Comparison of ENCODE assay signal across 21 cellular contexts in genomic region chr20:5550738-5551529, GRCh38. TPM values are rescaled to one million over a fixed set of nuclear protein-coding genes. Genes with fewer than 3 reads are reported as not detected.
DNase-seq lines count a peak whose midpoint lies in the region; FAIRE-seq and TF ChIP-seq lines count a peak whose summit lies in the region.
"Had no signal": no experiment of that assay in that cellular context is flagged by ENCODE, and none has a peak within 500 bp of the region (broad histone marks: within the 10 kb centered on the region; RNA-seq: fewer than 3 reads in every experiment).

No MANE protein-coding gene starts in this region.

- H3K36me3 ChIP-seq in colonic mucosa (no peaks in the 10 kb centered on the region), small intestine (ENCODE audit: control insufficient read depth in 2 of 2, insufficient read depth in 2 of 2, low read length in 2 of 2) (peaks cover 5 to 19% of the 10 kb centered on the region in 2 donors), SJCRH30 (peaks cover 19% of the 10 kb centered on the region), MM.1S (replicated peaks; ENCODE audit: insufficient read depth, low read length) (peaks cover 16% of the 10 kb centered on the region; the same call in 1 of the 2 replicates)

- H3K9me3 Mint-ChIP-seq in activated naive CD4-positive, alpha-beta T cell treated with anti-CD3 and anti-CD28 coated beads, Interleukin-2, amount 50 U/mL, for 24 hours: no peaks in the 10 kb centered on the region
- H3K9me3 Mint-ChIP-seq: activated T-cell treated with anti-CD3 and anti-CD28 coated beads, Interleukin-2, amount 50 U/mL, for 4 hours; H9 had no signal

- H3K27ac ChIP-seq in colonic mucosa (peak overlapping the region; percentile 14), small intestine (ENCODE audit: low read depth in 1 of 2, low read length in 1 of 2) (peak overlapping the region in 1 of 2 donors; percentile 27), SJCRH30 (no peak overlapping the region), MM.1S (ENCODE audit: low read length) (no peak overlapping the region)
- H3K27ac ChIP-seq: BLaER1 treated with 17β-estradiol and CSF1 and Interleukin-3, amounts not matched to agents 10 nM and 100 nM; esophagus muscularis mucosa; Peyer's patch had no signal

- no peak overlapping the region for H3K4me3 Mint-ChIP-seq in activated naive CD4-positive, alpha-beta T cell treated with anti-CD3 and anti-CD28 coated beads, Interleukin-2, amount 50 U/mL, for 24 hours
- H3K4me3 Mint-ChIP-seq: activated T-cell treated with anti-CD3 and anti-CD28 coated beads, Interleukin-2, amount 50 U/mL, for 4 hours; H9 had no signal

- no peaks in the 10 kb centered on the region for H3F3A ChIP-seq in MM.1S (ENCODE audit: insufficient read depth, low read length)

- H3K4me1 ChIP-seq in colonic mucosa: peaks cover 4% of the 10 kb centered on the region
- peaks cover 0 to 4% of the 10 kb centered on the region in 2 donors for H3K4me1 ChIP-seq in small intestine (ENCODE audit: control insufficient read depth in 2 of 2, insufficient read depth in 1 of 2, low read depth in 1 of 2, low read length in 1 of 2)
- H3K4me1 ChIP-seq in SJCRH30: peaks cover 4% of the 10 kb centered on the region; the same call in 1 of the 2 replicates
- H3K4me1 ChIP-seq in MM.1S (ENCODE audit: low read length): no peaks in the 10 kb centered on the region
- H3K4me1 ChIP-seq: BLaER1 treated with 17β-estradiol and CSF1 and Interleukin-3, amounts not matched to agents 10 nM and 100 nM; esophagus muscularis mucosa; Peyer's patch had no signal

- no peaks in the 10 kb centered on the region for H3K27me3 ChIP-seq in colonic mucosa
- no peaks in the 10 kb centered on the region for H3K27me3 ChIP-seq in small intestine (ENCODE audit: control insufficient read depth in 2 of 2, insufficient read depth in 2 of 2, low read length in 2 of 2)
- no peaks in the 10 kb centered on the region for H3K27me3 ChIP-seq in SJCRH30
- no peaks in the 10 kb centered on the region for H3K27me3 ChIP-seq in MM.1S (replicated peaks; ENCODE audit: insufficient read depth, low read length)
- H3K27me3 ChIP-seq: BLaER1 treated with 17β-estradiol and CSF1 and Interleukin-3, amounts not matched to agents 10 nM and 100 nM; esophagus muscularis mucosa; Peyer's patch had no signal

- H3K9me3 ChIP-seq in colonic mucosa (no peaks in the 10 kb centered on the region), small intestine (ENCODE audit: control insufficient read depth, low read depth) (no peaks in the 10 kb centered on the region), SJCRH30 (replicated peaks) (no peaks in the 10 kb centered on the region), MM.1S (replicated peaks; ENCODE audit: insufficient read depth, low read length) (no peaks in the 10 kb centered on the region)
- H3K9me3 ChIP-seq: BLaER1 treated with 17β-estradiol and CSF1 and Interleukin-3, amounts not matched to agents 10 nM and 100 nM; esophagus muscularis mucosa; Peyer's patch had no signal

- peaks cover 16% of the 10 kb centered on the region; the same call in 1 of the 2 replicates for H3K79me2 ChIP-seq in MM.1S (ENCODE audit: low read length)

- peaks cover 26% of the 10 kb centered on the region for H3K4me1 Mint-ChIP-seq in activated naive CD4-positive, alpha-beta T cell treated with anti-CD3 and anti-CD28 coated beads, Interleukin-2, amount 50 U/mL, for 24 hours

- peak overlapping the region; percentile 0 for H3K27ac Mint-ChIP-seq in activated naive CD4-positive, alpha-beta T cell treated with anti-CD3 and anti-CD28 coated beads, Interleukin-2, amount 50 U/mL, for 24 hours
- H3K27ac Mint-ChIP-seq: H9 had no signal

- intact Hi-C loops in colonic mucosa (cut with DNase I): no loop called here

- TF ChIP-seq CTCF in colonic mucosa (IDR thresholded peaks at IDR 0.05) (no peak), MM.1S (IDR thresholded peaks at IDR 0.05; ENCODE audit: low read length) (no peak)

- H3K9ac ChIP-seq in colonic mucosa (ENCODE audit: low read depth in 2 of 2, low read length in 2 of 2) (no peak overlapping the region), MM.1S (ENCODE audit: low read length) (no peak overlapping the region)
- H3K9ac ChIP-seq: BLaER1 treated with 17β-estradiol and CSF1 and Interleukin-3, amounts not matched to agents 10 nM and 100 nM had no signal

- H3K27me3 Mint-ChIP-seq in activated naive CD4-positive, alpha-beta T cell treated with anti-CD3 and anti-CD28 coated beads, Interleukin-2, amount 50 U/mL, for 24 hours: no peaks in the 10 kb centered on the region

- no peak for DNase-seq in activated naive CD4-positive, alpha-beta T cell treated with anti-CD3 and anti-CD28 coated beads, Interleukin-2, amount 50 U/mL, for 16 hours
- peak; percentile 33 for DNase-seq in NCI-H2227 treated with DMSO at 0.1 percent for 48 hours (lab: John Stamatoyannopoulos, UW)
- DNase-seq in colonic mucosa: no peak
- DNase-seq in small intestine: peak; percentile 21
- DNase-seq in ureter (ENCODE audit: low spot score): no peak
- no peak for DNase-seq in SJCRH30
- DNase-seq in MM.1S: no peak
- DNase-seq: activated T-cell treated with anti-CD3 and anti-CD28 coated beads, Interleukin-2, amount 50 U/mL, for 4 hours; aorta; cortex of kidney; H9; IMR-90; islet precursor cell; NCI-H1092; NCI-H345; Peyer's patch; posterior cingulate gyrus; T-helper 1 cell had no signal

- H3K36me3 Mint-ChIP-seq in activated naive CD4-positive, alpha-beta T cell treated with anti-CD3 and anti-CD28 coated beads, Interleukin-2, amount 50 U/mL, for 24 hours: peaks cover 18% of the 10 kb centered on the region

- no peak for FAIRE-seq in small intestine (lab: Jason Lieb, UNC)

- no peak overlapping the region for H2AFZ ChIP-seq in MM.1S (ENCODE audit: low read length)

- WGBS in small intestine, 3 donors: 63 to 73% (median 70%) methylated on average over 8 of the region's 8 CpGs

- no peak overlapping the region for H3K4me2 ChIP-seq in MM.1S (ENCODE audit: low read depth, low read length)
- H3K4me2 ChIP-seq: BLaER1 treated with 17β-estradiol and CSF1 and Interleukin-3, amounts not matched to agents 10 nM and 100 nM had no signal

- H3K9me2 ChIP-seq in MM.1S (replicated peaks; ENCODE audit: insufficient read depth, low read length): no peaks in the 10 kb centered on the region

- no peaks in the 10 kb centered on the region for H4K20me1 ChIP-seq in MM.1S (ENCODE audit: insufficient read depth, low read length)

- no peak overlapping the region for H3K4me3 ChIP-seq in colonic mucosa
- H3K4me3 ChIP-seq in small intestine (ENCODE audit: low read depth in 1 of 2, low read length in 2 of 2): no peak overlapping the region
- no peak overlapping the region for H3K4me3 ChIP-seq in SJCRH30
- H3K4me3 ChIP-seq in MM.1S (ENCODE audit: low read length): no peak overlapping the region
- H3K4me3 ChIP-seq: BLaER1 treated with 17β-estradiol and CSF1 and Interleukin-3, amounts not matched to agents 10 nM and 100 nM; esophagus muscularis mucosa; Peyer's patch had no signal

RNA-seq across cellular contexts. Expression of gene GPCPD1, which starts 59.9 kb away (rescaled TPM):
- total RNA-seq in colonic mucosa: 10 to 100 TPM; 26.6 to 28.6 TPM
- 10 to 100 TPM in 2 of 3 donors, 1 to 10 TPM in 1; 9.5 to 29.1 (median 11.1) TPM for polyA plus RNA-seq in small intestine
- 52.7 TPM for total RNA-seq in ureter
- 15.5 and 19.7 TPM in 2 replicates for total RNA-seq in SJCRH30 (2014; rRNA removed; shearing (Covaris generic))

Comparison
In these comparisons a context has a peak if more than half of its experiments do, and no peak if none do; other contexts are left out.
1. DNase-seq: peak in NCI-H2227 treated with DMSO at 0.1 percent for 48 hours (single experiment) and small intestine (single experiment); none in activated naive CD4-positive, alpha-beta T cell treated with anti-CD3 and anti-CD28 coated beads, Interleukin-2, amount 50 U/mL, for 16 hours (single experiment), colonic mucosa (single experiment), ureter (single experiment), SJCRH30 (0 of 2) and MM.1S (single experiment).